In genomic region chr22:38398609-38399401, GRCh38 we compare ENCODE assay signal across 7 cellular contexts. TPM values are rescaled to one million over a fixed set of nuclear protein-coding genes. Genes with fewer than 3 reads are reported as not detected.
DNase-seq lines count a peak whose midpoint lies in the region; ATAC-seq and TF ChIP-seq lines count a peak whose summit lies in the region.

No MANE protein-coding gene starts in this region.

- peaks cover 1 to 6% of the 10 kb centered on the region in 2 donors for H3K4me1 ChIP-seq in lung (ENCODE audit: control insufficient read depth in 2 of 2, insufficient read depth in 2 of 2, low read length in 2 of 2)

- H3K27ac ChIP-seq in lung (ENCODE audit: low read depth in 1 of 2, low read length in 1 of 2): peak overlapping the region; percentile 89 to 98

- H3K4me3 ChIP-seq in lung: peak overlapping the region; percentile 68

- H3K36me3 ChIP-seq in lung (ENCODE audit: control insufficient read depth in 2 of 2, insufficient read depth in 2 of 2, low read length in 2 of 2): no peaks in the 10 kb centered on the region

- ATAC-seq in GM18498 (IDR thresholded peaks at IDR 0.05; ENCODE audit: unreplicated experiment) (peak; percentile 44), HG02970 (IDR thresholded peaks at IDR 0.05; ENCODE audit: low FRiP score, unreplicated experiment) (peak; percentile 35), lung (ENCODE audit: insufficient read depth, low FRiP score) (peak; percentile 89)

- DNase-seq in NCI-H524 treated with DMSO at 0.1 percent for 48 hours (lab: John Stamatoyannopoulos, UW) (peak; percentile 27), ecto neural progenitor cell (ENCODE audit: low spot score) (peak; percentile 97), lung (ENCODE audit: low spot score) (peak; percentile 78)
- DNase-seq in activated CD4-positive, alpha-beta T cell treated with anti-CD3 and anti-CD28 coated beads, Interleukin-2, amount 50 U/mL, for 48 hours: peak; percentile 77 to 80
- DNase-seq in stimulated activated CD4-positive, alpha-beta T cell treated with anti-CD3 and anti-CD28 coated beads, TNF-alpha, amount 100 ng/mL, for 1 hour (ENCODE audit: low read depth in 3 of 3, low spot score in 1 of 3): peak; percentile 75 to 81 (median 77)

- WGBS in lung, 2 donors: 0 to 1% methylated on average over 45 to 99 of the region's 101 CpGs

- no peaks in the 10 kb centered on the region for H3K27me3 ChIP-seq in lung (ENCODE audit: control insufficient read depth, insufficient read depth)

- no peaks in the 10 kb centered on the region for H3K9me3 ChIP-seq in lung (ENCODE audit: control insufficient read depth in 2 of 2, insufficient read depth in 1 of 2, low read length in 1 of 2)

- TF ChIP-seq CTCF in lung (IDR thresholded peaks at IDR 0.05; ENCODE audit: control extremely low read depth, extremely low read depth): no peak

RNA-seq across cellular contexts. Expression of gene KCNJ4, which starts 56.2 kb away (rescaled TPM):
- total RNA-seq in lung: not detected
- not detected for polyA plus RNA-seq in lung

Comparison
In these comparisons a context has a peak if more than half of its experiments do, and no peak if none do; other contexts are left out.
1. Peak in every context shown above with its lines: DNase-seq, ATAC-seq, H3K4me3 ChIP-seq and H3K27ac ChIP-seq.
2. ATAC-seq: peak in every context shown above with its lines; median percentile 89 in lung; 44 in GM18498; 35 in HG02970.
3. DNase-seq: peak in every context shown above with its lines; median percentile 97 in ecto neural progenitor cell; 78 in activated CD4-positive, alpha-beta T cell treated with anti-CD3 and anti-CD28 coated beads, Interleukin-2, amount 50 U/mL, for 48 hours; 78 in lung; 77 in stimulated activated CD4-positive, alpha-beta T cell treated with anti-CD3 and anti-CD28 coated beads, TNF-alpha, amount 100 ng/mL, for 1 hour; 27 in NCI-H524 treated with DMSO at 0.1 percent for 48 hours.